In genomic region chr6:44074383-44075136, GRCh38 we compare ENCODE assay signal across 1 cellular context.
A peak's percentile ranks its signal among the peaks of the same experiment; 100 is the strongest.
TF ChIP-seq lines count a peak whose summit lies in the region.

No MANE protein-coding gene starts in this region.

TF ChIP-seq in HepG2, 621 proteins besides CTCF, POLR2A, EP300 and RAD21 (continued from another document and continues in another):
- TF ChIP-seq TEF (CRISPR knock-in tag; IDR thresholded peaks at IDR 0.05) (no peak), RXRA (CRISPR knock-in tag; IDR thresholded peaks at IDR 0.05) (peak; percentile 30), ZBTB44 (CRISPR knock-in tag; IDR thresholded peaks at IDR 0.05) (no peak), ZNF562 (CRISPR knock-in tag; IDR thresholded peaks at IDR 0.05; ENCODE audit: borderline replicate concordance) (no peak), SKI (IDR thresholded peaks at IDR 0.05; ENCODE audit: partially characterized antibody) (peak; percentile 44), ZFP37 (CRISPR knock-in tag; IDR thresholded peaks at IDR 0.05; ENCODE audit: borderline replicate concordance) (peak; percentile 82; the same call in 1 of the 2 replicates), ZNF598 (CRISPR knock-in tag; IDR thresholded peaks at IDR 0.05; ENCODE audit: borderline replicate concordance) (peak; percentile 77; the same call in 1 of the 2 replicates), ZNF543 (CRISPR knock-in tag; IDR thresholded peaks at IDR 0.05) (peak; percentile 41; the same call in 1 of the 2 replicates), ZNF639 (CRISPR knock-in tag; conservative IDR thresholded peaks at IDR 0.05) (peak; percentile 45; the same call in 1 of the 2 replicates), ZNF816 (CRISPR knock-in tag; IDR thresholded peaks at IDR 0.05; ENCODE audit: borderline replicate concordance) (peak; percentile 23; the same call in 1 of the 2 replicates), SPEN (CRISPR knock-in tag; IDR thresholded peaks at IDR 0.05; ENCODE audit: low read depth) (peak; percentile 54; the same call in 1 of the 2 replicates), FOXK1 (CRISPR knock-in tag; IDR thresholded peaks at IDR 0.05; ENCODE audit: borderline replicate concordance, low read depth) (peak; percentile 59; the same call in 1 of the 2 replicates), ZBTB33 (CRISPR knock-in tag; IDR thresholded peaks at IDR 0.05) (peak; percentile 46), E2F5 (CRISPR knock-in tag; conservative IDR thresholded peaks at IDR 0.05) (no peak), ARID5B (CRISPR knock-in tag; IDR thresholded peaks at IDR 0.05) (peak; percentile 55), ZNF142 (CRISPR knock-in tag; IDR thresholded peaks at IDR 0.05) (peak; percentile 79; the same call in 1 of the 2 replicates), CBX2 (IDR thresholded peaks at IDR 0.05; ENCODE audit: low read depth, low read length) (no peak), CBX2 (CRISPR knock-in tag; IDR thresholded peaks at IDR 0.05; ENCODE audit: low read depth) (no peak), ZNF512 (CRISPR knock-in tag; IDR thresholded peaks at IDR 0.05) (0 out of 2 replicates have a peak, but pooled peaks have one; percentile 19), ELF3 (CRISPR knock-in tag; IDR thresholded peaks at IDR 0.05) (peak; percentile 75), THRA (CRISPR knock-in tag; IDR thresholded peaks at IDR 0.05; ENCODE audit: borderline replicate concordance) (0 out of 2 replicates have a peak, but pooled peaks have one; percentile 53), MYPOP (CRISPR knock-in tag; IDR thresholded peaks at IDR 0.05) (0 out of 2 replicates have a peak, but pooled peaks have one; percentile 42), ZNF264 (CRISPR knock-in tag; IDR thresholded peaks at IDR 0.05) (peak; percentile 87)
